Comparison of ENCODE assay signal across 15 cellular contexts in genomic region chr4:7971159-7971631, GRCh38. TPM values are rescaled to one million over a fixed set of nuclear protein-coding genes. Genes with fewer than 3 reads are reported as not detected.
DNase-seq lines count a peak whose midpoint lies in the region; ATAC-seq, FAIRE-seq and TF ChIP-seq lines count a peak whose summit lies in the region.
"Had no signal": no experiment of that assay in that cellular context is flagged by ENCODE, and none has a peak within 500 bp of the region (broad histone marks: within the 10 kb centered on the region; RNA-seq: fewer than 3 reads in every experiment).

No MANE protein-coding gene starts in this region.

- no peak overlapping the region for H3K4me3 ChIP-seq in right lobe of liver

- H3K27ac ChIP-seq in right lobe of liver, result peak overlapping the region; percentile 51 to 76 (median 53)
- H3K27ac ChIP-seq in temporal lobe (ENCODE audit: low read depth, low read length), result peak overlapping the region; percentile 63

- POLR2A ChIA-PET in activated CD4-positive, alpha-beta T cell treated with anti-CD3 and anti-CD28 coated beads, Interleukin-2, amount 10 ng/mL, durations not matched to agents 7 days and 5 days (lab: Charles Lee), result no interaction called here
- POLR2A ChIA-PET in activated naive CD8-positive, alpha-beta T cell treated with anti-CD3 and anti-CD28 coated beads, Interleukin-2, amount 10 ng/mL, durations not matched to agents 7 days and 5 days (lab: Charles Lee), result interaction anchor here (2.9 kb wide), 1 partner anchor 32 kb away, joined by 9 read pairs; the partner anchor contains the start of gene AFAP1

- no peaks in the 10 kb centered on the region for H3K9me3 ChIP-seq in right lobe of liver
- H3K9me3 ChIP-seq: heart left ventricle had no signal

- peaks cover 62% of the 10 kb centered on the region for H3K4me1 Mint-ChIP-seq in activated CD4-positive, alpha-beta T cell treated with anti-CD3 and anti-CD28 coated beads, Interleukin-2, amount 10 ng/mL, durations not matched to agents 7 days and 5 days
- peaks cover 41% of the 10 kb centered on the region for H3K4me1 Mint-ChIP-seq in activated naive CD8-positive, alpha-beta T cell treated with anti-CD3 and anti-CD28 coated beads, Interleukin-2, amount 10 ng/mL, durations not matched to agents 7 days and 5 days

- H3K27me3 Mint-ChIP-seq in activated CD4-positive, alpha-beta T cell treated with anti-CD3 and anti-CD28 coated beads, Interleukin-2, amount 10 ng/mL, durations not matched to agents 7 days and 5 days, result no peaks in the 10 kb centered on the region
- H3K27me3 Mint-ChIP-seq in activated naive CD8-positive, alpha-beta T cell treated with anti-CD3 and anti-CD28 coated beads, Interleukin-2, amount 10 ng/mL, durations not matched to agents 7 days and 5 days, result no peaks in the 10 kb centered on the region

- no peaks in the 10 kb centered on the region for H3K36me3 ChIP-seq in right lobe of liver
- H3K36me3 ChIP-seq: heart left ventricle had no signal

- TF ChIP-seq CTCF in right lobe of liver (IDR thresholded peaks at IDR 0.05), result no peak

- no peak for DNase-seq in activated CD4-positive, alpha-beta T cell treated with anti-CD3 and anti-CD28 coated beads, Interleukin-2, amount 10 ng/mL, durations not matched to agents 7 days and 5 days
- DNase-seq in activated CD4-positive, alpha-beta T cell treated with anti-CD3 and anti-CD28 coated beads for 48 hours, result no peak
- no peak for DNase-seq in activated naive CD8-positive, alpha-beta T cell treated with anti-CD3 and anti-CD28 coated beads, Interleukin-2, amount 10 ng/mL, durations not matched to agents 7 days and 5 days
- no peak for DNase-seq in right lobe of liver
- no peak for DNase-seq in urothelium cell line (ENCODE audit: low spot score)
- DNase-seq in DMS153 (lab: John Stamatoyannopoulos, UW), result no peak
- DNase-seq in UCSD-AML1 (lab: John Stamatoyannopoulos, UW; ENCODE audit: unreplicated experiment), result no peak
- DNase-seq: ACHN; activated CD8-positive, alpha-beta memory T cell treated with anti-CD3 and anti-CD28 coated beads, Interleukin-2, amount 50 U/mL, for 4 hours; H7; NCI-H446; stimulated activated naive CD4-positive, alpha-beta T cell had no signal

- peak overlapping the region; percentile 96 for H3K27ac Mint-ChIP-seq in activated CD4-positive, alpha-beta T cell treated with anti-CD3 and anti-CD28 coated beads, Interleukin-2, amount 10 ng/mL, durations not matched to agents 7 days and 5 days
- H3K27ac Mint-ChIP-seq in activated naive CD8-positive, alpha-beta T cell treated with anti-CD3 and anti-CD28 coated beads, Interleukin-2, amount 10 ng/mL, durations not matched to agents 7 days and 5 days, result peak overlapping the region; percentile 98
- H3K27ac Mint-ChIP-seq: dendritic cell treated with granulocyte-macrophage colony-stimulating factor and Interleukin-4, amounts not matched to agents 40 ng/mL and 50 ng/mL, for 4 days had no signal

- intact Hi-C loops in right lobe of liver (cut with DNase I), result no loop called here

- no peaks in the 10 kb centered on the region for H3K4me1 ChIP-seq in right lobe of liver

- TF ChIP-seq POLR2A in right lobe of liver (IDR thresholded peaks at IDR 0.05), result no peak

- CTCF ChIA-PET in activated CD4-positive, alpha-beta T cell treated with anti-CD3 and anti-CD28 coated beads, Interleukin-2, amount 10 ng/mL, durations not matched to agents 7 days and 5 days (lab: Charles Lee), result interaction anchor here (1.2 kb wide), 1 partner anchor 20 kb away, joined by 3 read pairs; no protein-coding TSS in a partner anchor

- no peaks in the 10 kb centered on the region for H3K9me3 Mint-ChIP-seq in activated CD4-positive, alpha-beta T cell treated with anti-CD3 and anti-CD28 coated beads, Interleukin-2, amount 10 ng/mL, durations not matched to agents 7 days and 5 days
- H3K9me3 Mint-ChIP-seq in activated naive CD8-positive, alpha-beta T cell treated with anti-CD3 and anti-CD28 coated beads, Interleukin-2, amount 10 ng/mL, durations not matched to agents 7 days and 5 days, result no peaks in the 10 kb centered on the region
- H3K9me3 Mint-ChIP-seq: dendritic cell treated with granulocyte-macrophage colony-stimulating factor and Interleukin-4, amounts not matched to agents 40 ng/mL and 50 ng/mL, for 4 days had no signal

- no peak for FAIRE-seq in urothelium cell line (lab: Jason Lieb, UNC)

- peaks cover 5% of the 10 kb centered on the region for H3K36me3 Mint-ChIP-seq in activated CD4-positive, alpha-beta T cell treated with anti-CD3 and anti-CD28 coated beads, Interleukin-2, amount 10 ng/mL, durations not matched to agents 7 days and 5 days (ENCODE audit: low read depth)
- peaks cover 6% of the 10 kb centered on the region for H3K36me3 Mint-ChIP-seq in activated naive CD8-positive, alpha-beta T cell treated with anti-CD3 and anti-CD28 coated beads, Interleukin-2, amount 10 ng/mL, durations not matched to agents 7 days and 5 days

- no peaks in the 10 kb centered on the region for H3K27me3 ChIP-seq in right lobe of liver
- H3K27me3 ChIP-seq: heart left ventricle had no signal

- H3K4me3 Mint-ChIP-seq in activated CD4-positive, alpha-beta T cell treated with anti-CD3 and anti-CD28 coated beads, Interleukin-2, amount 10 ng/mL, durations not matched to agents 7 days and 5 days, result peak overlapping the region; percentile 85
- peak overlapping the region; percentile 94 for H3K4me3 Mint-ChIP-seq in activated naive CD8-positive, alpha-beta T cell treated with anti-CD3 and anti-CD28 coated beads, Interleukin-2, amount 10 ng/mL, durations not matched to agents 7 days and 5 days
- H3K4me3 Mint-ChIP-seq: dendritic cell treated with granulocyte-macrophage colony-stimulating factor and Interleukin-4, amounts not matched to agents 40 ng/mL and 50 ng/mL, for 4 days had no signal

- no peak for ATAC-seq in activated naive CD8-positive, alpha-beta T cell treated with anti-CD3 and anti-CD28 coated beads, Interleukin-2, amount 10 ng/mL, durations not matched to agents 7 days and 5 days (ENCODE audit: low read depth)
- no peak for ATAC-seq in right lobe of liver
- ATAC-seq: heart left ventricle had no signal

- no CpG with 5 or more reads among the region's 2 CpGs for WGBS in right lobe of liver (ENCODE audit: insufficient coverage, low coverage, low lambda C conversion rate, missing lambda C conversion rate)

RNA-seq across cellular contexts. Expression of gene AFAP1, which starts 31.5 kb away (rescaled TPM):
- total RNA-seq in activated CD4-positive, alpha-beta T cell treated with anti-CD3 and anti-CD28 coated beads, Interleukin-2, amount 10 ng/mL, durations not matched to agents 7 days and 5 days, result 1 to 10 TPM; 7.1 to 7.9 TPM
- 10 to 100 TPM in 1 of 2 experiments, 1 to 10 TPM in 1; 9.9 to 12.2 TPM for total RNA-seq in activated naive CD8-positive, alpha-beta T cell treated with anti-CD3 and anti-CD28 coated beads, Interleukin-2, amount 10 ng/mL, durations not matched to agents 7 days and 5 days
- total RNA-seq in right lobe of liver (1 to 10 TPM in 5 of 6 experiments, under 1 TPM in 1; 0.95 to 3.1 (median 1.9) TPM), temporal lobe (52.6 TPM)
